ENCODE assay signal across 1 cellular context in genomic region chr21:34987673-34988072, GRCh38.
TF ChIP-seq lines count a peak whose summit lies in the region.

No MANE protein-coding gene starts in this region.

TF ChIP-seq in IMR-90, 13 proteins besides CTCF, POLR2A, EP300 and RAD21:
- TF ChIP-seq CEBPB (IDR thresholded peaks at IDR 0.05; ENCODE audit: low read depth, low read length) (no peak), NFE2L2 (IDR thresholded peaks at IDR 0.05; ENCODE audit: low read depth, low read length) (no peak), MXI1 (IDR thresholded peaks at IDR 0.05; ENCODE audit: borderline replicate concordance, low read depth, low read length) (no peak), BHLHE40 (IDR thresholded peaks at IDR 0.05; ENCODE audit: low read depth, low read length) (no peak), ELK1 (IDR thresholded peaks at IDR 0.05; ENCODE audit: borderline replicate concordance, low read depth, low read length) (no peak), MAZ (IDR thresholded peaks at IDR 0.05; ENCODE audit: borderline replicate concordance, low read depth, low read length) (no peak), SMC3 (IDR thresholded peaks at IDR 0.05; ENCODE audit: low read depth, low read length) (no peak)
